In genomic region chr14:23862513-23862912, GRCh38 we compare ENCODE assay signal across 19 cellular contexts.
"Had no signal": no experiment of that assay in that cellular context is flagged by ENCODE, and none has a peak within 500 bp of the region (broad histone marks: within the 10 kb centered on the region; RNA-seq: fewer than 3 reads in every experiment).

No MANE protein-coding gene starts in this region.

- H3K27me3 ChIP-seq: MG63 had no signal

- H3K9me3 ChIP-seq: MG63, SK-N-SH had no signal

- H3K9ac ChIP-seq: SK-N-SH had no signal

- H3K4me2 ChIP-seq: SK-N-SH had no signal

- H3K36me3 ChIP-seq: MG63 had no signal

- H3K4me3 ChIP-seq: MG63 had no signal

- DNase-seq: IMR-90, Karpas-422, KG1, MG63, NCI-H1092, NCI-H1105 treated with DMSO at 0.1 percent for 48 hours, NCI-H1417 treated with DMSO at 0.1 percent for 48 hours, NCI-H146, NCI-H1694 treated with DMSO at 0.1 percent for 48 hours, NCI-H2029, NCI-H2081 treated with DMSO at 0.1 percent for 48 hours, NCI-H2171, NCI-H226, NCI-H446, NCI-H510A, NCI-H524 treated with DMSO at 0.1 percent for 48 hours, RPMI8226, SHP77, SK-N-SH had no signal
